8 cellular contexts compared by ENCODE assay signal in the genomic region with DNA sequence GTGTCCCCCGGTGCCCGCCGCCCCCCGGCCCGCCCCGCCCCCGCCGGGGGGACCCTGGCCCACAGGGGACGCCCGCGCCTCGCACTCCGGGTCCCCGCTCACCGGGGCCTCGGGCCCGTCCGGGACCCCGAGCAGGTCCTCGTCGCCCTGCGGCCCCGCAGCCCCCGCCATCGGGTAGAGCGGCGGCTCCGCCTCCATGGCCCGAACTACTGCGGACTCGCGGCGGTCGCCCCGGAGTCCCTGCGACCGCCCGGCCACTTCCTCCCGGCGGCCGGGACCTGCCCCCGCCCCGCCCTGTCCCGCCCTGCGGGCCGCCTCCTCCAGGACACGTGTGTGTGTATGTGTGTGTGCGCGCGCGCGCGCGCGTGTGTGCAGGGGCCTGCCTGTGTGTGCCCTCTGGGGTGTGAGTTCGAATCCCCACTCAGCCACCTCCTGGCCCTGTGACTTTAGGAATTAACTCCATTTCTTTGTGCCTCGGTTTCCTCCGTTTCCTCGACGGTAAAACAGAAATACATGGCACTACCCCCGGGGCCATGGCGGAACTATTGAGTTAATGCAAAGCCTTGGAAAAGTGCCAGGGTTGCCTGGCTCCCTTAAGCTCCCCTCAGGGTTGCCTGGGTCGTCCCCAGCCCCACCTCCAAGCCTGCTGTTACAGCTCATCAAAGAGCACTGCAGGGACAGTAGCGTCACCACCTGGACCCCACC. TPM values are rescaled to one million over a fixed set of nuclear protein-coding genes. Genes with fewer than 3 reads are reported as not detected.
DNase-seq lines count a peak whose midpoint lies in the region; ATAC-seq and TF ChIP-seq lines count a peak whose summit lies in the region.

A gene with protein sequence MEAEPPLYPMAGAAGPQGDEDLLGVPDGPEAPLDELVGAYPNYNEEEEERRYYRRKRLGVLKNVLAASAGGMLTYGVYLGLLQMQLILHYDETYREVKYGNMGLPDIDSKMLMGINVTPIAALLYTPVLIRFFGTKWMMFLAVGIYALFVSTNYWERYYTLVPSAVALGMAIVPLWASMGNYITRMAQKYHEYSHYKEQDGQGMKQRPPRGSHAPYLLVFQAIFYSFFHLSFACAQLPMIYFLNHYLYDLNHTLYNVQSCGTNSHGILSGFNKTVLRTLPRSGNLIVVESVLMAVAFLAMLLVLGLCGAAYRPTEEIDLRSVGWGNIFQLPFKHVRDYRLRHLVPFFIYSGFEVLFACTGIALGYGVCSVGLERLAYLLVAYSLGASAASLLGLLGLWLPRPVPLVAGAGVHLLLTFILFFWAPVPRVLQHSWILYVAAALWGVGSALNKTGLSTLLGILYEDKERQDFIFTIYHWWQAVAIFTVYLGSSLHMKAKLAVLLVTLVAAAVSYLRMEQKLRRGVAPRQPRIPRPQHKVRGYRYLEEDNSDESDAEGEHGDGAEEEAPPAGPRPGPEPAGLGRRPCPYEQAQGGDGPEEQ (minus strand): TSS at position 252 of the 705 bp plus-strand sequence. CDS start 54 bp downstream, at position 198.

- H3K36me3 Mint-ChIP-seq in activated CD4-positive, alpha-beta T cell treated with anti-CD3 and anti-CD28 coated beads for 36 hours (ENCODE audit: low read depth) = no peaks in the 10 kb centered on the region

- WGBS in lower leg skin, 2 donors = 4 to 7% methylated on average over 27 to 28 of the region's 64 CpGs

- H3K4me1 ChIP-seq in colonic mucosa = peaks cover 6% of the 10 kb centered on the region

- H3K4me3 Mint-ChIP-seq in activated CD4-positive, alpha-beta T cell treated with anti-CD3 and anti-CD28 coated beads for 36 hours = peak within 1 kb of the TSS; percentile 73

- peaks cover 15% of the 10 kb centered on the region for H3K4me1 Mint-ChIP-seq in activated CD4-positive, alpha-beta T cell treated with anti-CD3 and anti-CD28 coated beads for 36 hours

- H3K4me3 ChIP-seq in colonic mucosa (peak within 1 kb of the TSS; percentile 76), lower leg skin (ENCODE audit: low read depth, poor library complexity, severe bottlenecking) (peak within 1 kb of the TSS; percentile 44)

- H3K9me3 Mint-ChIP-seq in activated CD4-positive, alpha-beta T cell treated with anti-CD3 and anti-CD28 coated beads for 36 hours (ENCODE audit: low read depth) = no peaks in the 10 kb centered on the region

- POLR2A ChIA-PET in activated CD4-positive, alpha-beta T cell treated with anti-CD3 and anti-CD28 coated beads for 36 hours (lab: Charles Lee) = no interaction called here

- H3K27ac Mint-ChIP-seq in activated CD4-positive, alpha-beta T cell treated with anti-CD3 and anti-CD28 coated beads for 36 hours = peak within 1 kb of the TSS; percentile 66

- TF ChIP-seq CTCF in GM10266 (IDR thresholded peaks at IDR 0.05; ENCODE audit: control insufficient read depth, insufficient read depth, low read depth, missing control alignments) = no peak
- TF ChIP-seq CTCF in colonic mucosa (IDR thresholded peaks at IDR 0.05) = no peak
- TF ChIP-seq CTCF in lower leg skin (IDR thresholded peaks at IDR 0.05) = no peak

- ATAC-seq in HG02610 (IDR thresholded peaks at IDR 0.05; ENCODE audit: unreplicated experiment) (peak; percentile 51), GM21367 (IDR thresholded peaks at IDR 0.05; ENCODE audit: unreplicated experiment) (no peak)
- ATAC-seq in activated CD4-positive, alpha-beta T cell treated with anti-CD3 and anti-CD28 coated beads for 36 hours = peak; percentile 93

- CTCF ChIA-PET in activated CD4-positive, alpha-beta T cell treated with anti-CD3 and anti-CD28 coated beads for 36 hours (lab: Charles Lee) = interaction anchor here (0.8 kb wide), 1 partner anchor 10 kb away, joined by 4 read pairs; no protein-coding TSS in a partner anchor

- H3K27me3 Mint-ChIP-seq in activated CD4-positive, alpha-beta T cell treated with anti-CD3 and anti-CD28 coated beads for 36 hours = no peaks in the 10 kb centered on the region

- H3K36me3 ChIP-seq in colonic mucosa = no peaks in the 10 kb centered on the region

- peak in 1 of 2 donors; percentile 11 for TF ChIP-seq POLR2A in lower leg skin (IDR thresholded peaks at IDR 0.05)

- H3K27me3 ChIP-seq in colonic mucosa = no peaks in the 10 kb centered on the region

- H3K9me3 ChIP-seq in colonic mucosa = no peaks in the 10 kb centered on the region

- H3K27ac ChIP-seq in colonic mucosa = peak within 1 kb of the TSS; percentile 75

- peak within 1 kb of the TSS; percentile 40 to 77 for H3K9ac ChIP-seq in colonic mucosa (ENCODE audit: low read depth in 2 of 2, low read length in 2 of 2)

- intact Hi-C loops in activated CD4-positive, alpha-beta T cell treated with anti-CD3 and anti-CD28 coated beads for 36 hours (cut with DNase I, micrococcal nuclease) = loop anchor here (1.0 to 10.0 kb wide), 7 partner anchors 26 to 762 kb away; partner anchors contain the start of genes TCIRG1 (in 2 of the 2), KMT5B (in 1 of the 2) and NDUFS8 (in 1 of the 2)
- intact Hi-C loops in colonic mucosa (cut with DNase I) = no loop called here
- intact Hi-C loops in lower leg skin (cut with DNase I; ENCODE audit: low total_unique reads) = no loop called here

- DNase-seq in GM10266 (ENCODE audit: extremely low spot score) (peak; percentile 97), NCI-H345 treated with DMSO at 0.1 percent for 48 hours (lab: John Stamatoyannopoulos, UW; ENCODE audit: unreplicated experiment) (peak; percentile 43), colonic mucosa (peak; percentile 95), lower leg skin (ENCODE audit: low spot score in 2 of 2) (peak; percentile 86 to 96)
- DNase-seq in activated CD4-positive, alpha-beta T cell treated with anti-CD3 and anti-CD28 coated beads for 36 hours = peak; percentile 93
- DNase-seq in stimulated activated CD4-positive, alpha-beta T cell treated with anti-CD3 and anti-CD28 coated beads, TNF-alpha, amount 100 ng/mL, for 1 hour (ENCODE audit: low read depth in 3 of 3, low spot score in 1 of 3) = peak; percentile 35 to 68 (median 49)

RNA-seq across cellular contexts. Expression of the gene that starts here (rescaled TPM):
- 10 to 100 TPM; 16.3 to 16.7 TPM for total RNA-seq in activated CD4-positive, alpha-beta T cell treated with anti-CD3 and anti-CD28 coated beads for 36 hours
- 10 to 100 TPM; 46.3 to 55.4 TPM for total RNA-seq in colonic mucosa
- total RNA-seq in lower leg skin = 10 to 100 TPM; 29.2 to 47.2 (median 44.3) TPM

Comparison
In these comparisons a context has a peak if more than half of its experiments do, and no peak if none do; other contexts are left out.
1. DNase-seq: peak in every context shown above with its lines; median percentile 97 in GM10266; 95 in colonic mucosa; 93 in activated CD4-positive, alpha-beta T cell treated with anti-CD3 and anti-CD28 coated beads for 36 hours; 91 in lower leg skin; 49 in stimulated activated CD4-positive, alpha-beta T cell treated with anti-CD3 and anti-CD28 coated beads, TNF-alpha, amount 100 ng/mL, for 1 hour; 43 in NCI-H345 treated with DMSO at 0.1 percent for 48 hours.
2. intact Hi-C loops: an anchor here in activated CD4-positive, alpha-beta T cell treated with anti-CD3 and anti-CD28 coated beads for 36 hours (1.0 to 10.0 kb wide); none called in colonic mucosa and lower leg skin.